ENCODE assay signal across 8 cellular contexts in the genomic region with DNA sequence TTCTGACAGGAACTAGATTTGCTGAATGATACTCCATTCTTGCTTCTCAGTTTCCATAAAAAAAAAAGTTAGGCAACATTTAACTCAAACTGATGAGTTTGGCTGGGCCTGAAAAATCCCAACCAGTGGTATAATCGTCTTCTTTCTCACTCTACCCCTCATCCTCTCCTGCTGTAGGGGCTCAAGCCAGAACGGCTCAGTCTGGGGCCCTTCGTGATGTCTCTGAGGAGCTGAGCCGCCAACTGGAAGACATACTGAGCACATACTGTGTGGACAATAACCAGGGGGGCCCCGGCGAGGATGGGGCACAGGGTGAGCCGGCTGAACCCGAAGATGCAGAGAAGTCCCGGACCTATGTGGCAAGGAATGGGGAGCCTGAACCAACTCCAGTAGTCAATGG. TPM values are rescaled to one million over a fixed set of nuclear protein-coding genes. Genes with fewer than 3 reads are reported as not detected.
DNase-seq lines count a peak whose midpoint lies in the region; ATAC-seq lines count a peak whose summit lies in the region.

No MANE protein-coding gene starts in this region.

- no peak for ATAC-seq in activated CD8-positive, alpha-beta T cell treated with anti-CD3 and anti-CD28 coated beads, Interleukin-2, amount 10 ng/mL, durations not matched to agents 7 days and 5 days
- no peak for ATAC-seq in HG03045 (IDR thresholded peaks at IDR 0.05; ENCODE audit: unreplicated experiment)

- no peak for DNase-seq in T-helper 2 cell treated with Interferon-gamma antibody and Interleukin-4, amounts not matched to agents 5 μg/mL and 100 μg/mL, for 36 hours (ENCODE audit: low spot score)
- DNase-seq in T-helper 2 cell (no peak), NCI-H2029 treated with DMSO at 0.1 percent for 48 hours (lab: John Stamatoyannopoulos, UW) (no peak)
- no peak for DNase-seq in activated CD8-positive, alpha-beta T cell treated with anti-CD3 and anti-CD28 coated beads, Interleukin-2, amount 10 ng/mL, durations not matched to agents 7 days and 5 days
- no peak for DNase-seq in activated effector memory CD4-positive, alpha-beta T cell treated with anti-CD3 and anti-CD28 coated beads, Interleukin-2, amount 50 U/mL, for 16 hours

- H3K9me3 Mint-ChIP-seq in T-helper 2 cell treated with Interferon-gamma antibody and Interleukin-4, amounts not matched to agents 5 μg/mL and 100 μg/mL, for 36 hours: no peaks in the 10 kb centered on the region
- H3K9me3 Mint-ChIP-seq in activated CD8-positive, alpha-beta T cell treated with anti-CD3 and anti-CD28 coated beads, Interleukin-2, amount 10 ng/mL, durations not matched to agents 7 days and 5 days (ENCODE audit: insufficient read depth): no peaks in the 10 kb centered on the region

- H3K36me3 Mint-ChIP-seq in T-helper 2 cell treated with Interferon-gamma antibody and Interleukin-4, amounts not matched to agents 5 μg/mL and 100 μg/mL, for 36 hours (ENCODE audit: low read depth): peaks cover 44% of the 10 kb centered on the region
- H3K36me3 Mint-ChIP-seq in activated CD8-positive, alpha-beta T cell treated with anti-CD3 and anti-CD28 coated beads, Interleukin-2, amount 10 ng/mL, durations not matched to agents 7 days and 5 days (ENCODE audit: low read depth): peaks cover 55% of the 10 kb centered on the region

- H3K27me3 Mint-ChIP-seq in T-helper 2 cell treated with Interferon-gamma antibody and Interleukin-4, amounts not matched to agents 5 μg/mL and 100 μg/mL, for 36 hours (ENCODE audit: low read depth): no peaks in the 10 kb centered on the region
- no peaks in the 10 kb centered on the region for H3K27me3 Mint-ChIP-seq in activated CD8-positive, alpha-beta T cell treated with anti-CD3 and anti-CD28 coated beads, Interleukin-2, amount 10 ng/mL, durations not matched to agents 7 days and 5 days (ENCODE audit: low read depth)

- H3K9me3 ChIP-seq in iPS-18c (ENCODE audit: control insufficient read depth, insufficient read depth, low read length) (no peaks in the 10 kb centered on the region), stomach smooth muscle (ENCODE audit: control insufficient read depth in 2 of 2, low read length in 2 of 2) (no peaks in the 10 kb centered on the region)

- peaks cover 35% of the 10 kb centered on the region for H3K4me1 Mint-ChIP-seq in T-helper 2 cell treated with Interferon-gamma antibody and Interleukin-4, amounts not matched to agents 5 μg/mL and 100 μg/mL, for 36 hours (ENCODE audit: low read depth)
- H3K4me1 Mint-ChIP-seq in activated CD8-positive, alpha-beta T cell treated with anti-CD3 and anti-CD28 coated beads, Interleukin-2, amount 10 ng/mL, durations not matched to agents 7 days and 5 days (ENCODE audit: low read depth): peaks cover 52% of the 10 kb centered on the region

- peak overlapping the region; percentile 29 to 68 for H3K9ac ChIP-seq in stomach smooth muscle (ENCODE audit: low read length in 2 of 2)

- H3K27ac ChIP-seq in stomach smooth muscle (ENCODE audit: low read length): peak overlapping the region; percentile 31

- peaks cover 30% of the 10 kb centered on the region for H3K4me1 ChIP-seq in stomach smooth muscle (ENCODE audit: control insufficient read depth, insufficient read depth, low read length)

- H3K27ac Mint-ChIP-seq in T-helper 2 cell treated with Interferon-gamma antibody and Interleukin-4, amounts not matched to agents 5 μg/mL and 100 μg/mL, for 36 hours: peak overlapping the region; percentile 92
- H3K27ac Mint-ChIP-seq in activated CD8-positive, alpha-beta T cell treated with anti-CD3 and anti-CD28 coated beads, Interleukin-2, amount 10 ng/mL, durations not matched to agents 7 days and 5 days: peak overlapping the region; percentile 99

- peaks cover 14 to 18% of the 10 kb centered on the region in 2 donors for H3K36me3 ChIP-seq in stomach smooth muscle (ENCODE audit: control insufficient read depth in 2 of 2, insufficient read depth in 2 of 2, low read length in 2 of 2)

- H3K4me3 ChIP-seq in iPS-18c (ENCODE audit: insufficient read depth, low read depth, low read length) (0 out of 2 replicates have a peak overlapping the region, but pooled peaks have one; percentile 20), stomach smooth muscle (ENCODE audit: low read length in 2 of 2) (peak overlapping the region; percentile 62 to 81)

- CTCF ChIA-PET in activated CD8-positive, alpha-beta T cell treated with anti-CD3 and anti-CD28 coated beads, Interleukin-2, amount 10 ng/mL, durations not matched to agents 7 days and 5 days (lab: Charles Lee): interaction anchor here (1.1 kb wide), 1 partner anchor 68 kb away, joined by 5 read pairs; no protein-coding TSS in a partner anchor

- H3K4me3 Mint-ChIP-seq in T-helper 2 cell treated with Interferon-gamma antibody and Interleukin-4, amounts not matched to agents 5 μg/mL and 100 μg/mL, for 36 hours: peak overlapping the region; percentile 93
- H3K4me3 Mint-ChIP-seq in activated CD8-positive, alpha-beta T cell treated with anti-CD3 and anti-CD28 coated beads, Interleukin-2, amount 10 ng/mL, durations not matched to agents 7 days and 5 days: peak overlapping the region; percentile 95

- POLR2A ChIA-PET in activated CD8-positive, alpha-beta T cell treated with anti-CD3 and anti-CD28 coated beads, Interleukin-2, amount 10 ng/mL, durations not matched to agents 7 days and 5 days (lab: Charles Lee): interaction anchor here (1.2 to 2.5 kb wide), 6 partner anchors 14 to 165 kb away, joined by 3 to 20 read pairs (median 6); a partner anchor contains a TSS

- no peaks in the 10 kb centered on the region for H3K27me3 ChIP-seq in stomach smooth muscle (ENCODE audit: control insufficient read depth in 1 of 2, insufficient read depth in 2 of 2, low read length in 2 of 2)

RNA-seq across cellular contexts. Expression of a gene that starts 1.6 kb away (rescaled TPM):
- total RNA-seq in activated CD8-positive, alpha-beta T cell treated with anti-CD3 and anti-CD28 coated beads, Interleukin-2, amount 10 ng/mL, durations not matched to agents 7 days and 5 days: 10 to 100 TPM; 79.7 to 79.8 TPM

RNA-seq across cellular contexts. Expression of a gene that starts 19.3 kb away (rescaled TPM):
- total RNA-seq in activated CD8-positive, alpha-beta T cell treated with anti-CD3 and anti-CD28 coated beads, Interleukin-2, amount 10 ng/mL, durations not matched to agents 7 days and 5 days: 10 to 100 TPM; 71.4 to 72.8 TPM

RNA-seq across cellular contexts. Expression of a gene that starts 24.4 kb away (rescaled TPM):
- total RNA-seq in activated CD8-positive, alpha-beta T cell treated with anti-CD3 and anti-CD28 coated beads, Interleukin-2, amount 10 ng/mL, durations not matched to agents 7 days and 5 days: 1 to 10 TPM; 6.1 to 6.3 TPM

RNA-seq across cellular contexts. Expression of a gene that starts 27.8 kb away (rescaled TPM):
- total RNA-seq in activated CD8-positive, alpha-beta T cell treated with anti-CD3 and anti-CD28 coated beads, Interleukin-2, amount 10 ng/mL, durations not matched to agents 7 days and 5 days: not detected

RNA-seq across cellular contexts. Expression of a gene that starts 41.1 kb away (rescaled TPM):
- 10 to 100 TPM; 10.6 TPM for total RNA-seq in activated CD8-positive, alpha-beta T cell treated with anti-CD3 and anti-CD28 coated beads, Interleukin-2, amount 10 ng/mL, durations not matched to agents 7 days and 5 days
